In the genomic region with DNA sequence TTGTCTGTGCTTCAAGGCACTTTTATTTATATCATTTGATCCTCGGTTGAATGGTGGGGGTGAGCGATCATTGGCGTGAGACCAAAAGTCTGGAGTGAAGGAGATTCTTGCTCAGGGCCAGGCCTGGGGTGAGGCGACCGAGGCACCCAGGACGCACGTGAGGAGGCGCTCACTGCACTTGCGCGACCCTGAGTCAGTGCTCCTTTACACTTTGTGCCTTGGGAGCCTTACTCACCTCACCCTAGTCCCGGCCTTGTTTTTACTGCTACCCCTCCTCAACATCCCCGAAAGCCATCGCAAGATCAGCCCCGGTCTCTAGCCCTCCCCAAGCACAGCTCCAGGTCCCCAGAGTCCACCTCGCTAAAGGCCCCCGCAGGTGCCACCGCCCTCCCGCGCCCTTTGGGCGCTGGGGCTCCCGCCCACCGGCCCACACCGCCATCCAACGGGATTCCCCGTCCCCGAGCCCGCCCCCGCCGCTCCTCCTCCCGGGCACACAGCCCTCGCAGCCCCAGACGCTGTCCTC, we compare ENCODE assay signal across 8 cellular contexts. TPM values are rescaled to one million over a fixed set of nuclear protein-coding genes. Genes with fewer than 3 reads are reported as not detected.
DNase-seq lines count a peak whose midpoint lies in the region; ATAC-seq and TF ChIP-seq lines count a peak whose summit lies in the region.

No MANE protein-coding gene starts in this region.

- intact Hi-C loops in heart left ventricle (cut with DNase I): loop anchor here in 3 of 10 donors (1.0 to 10.0 kb wide), 3 partner anchors 18 to 80 kb away; partner anchors contain the start of gene BECN1 (in 1 of the 3)
- intact Hi-C loops in psoas muscle (cut with DNase I): loop anchor here in 1 of 2 donors (5.0 kb wide), 1 partner anchor 52 kb away; no protein-coding TSS in a partner anchor

- H3K4me1 ChIP-seq in RWPE2 (ENCODE audit: insufficient read depth, poor library complexity, severe bottlenecking): peaks cover 4% of the 10 kb centered on the region
- peaks cover 2 to 43% (median 34%) of the 10 kb centered on the region in 12 donors for H3K4me1 ChIP-seq in heart left ventricle
- H3K4me1 ChIP-seq in psoas muscle: peaks cover 17% of the 10 kb centered on the region

- ATAC-seq in GM19467 (IDR thresholded peaks at IDR 0.05; ENCODE audit: unreplicated experiment) (peak; percentile 36), RWPE2 (ENCODE audit: low read depth) (peak; percentile 81), heart left ventricle (peak; percentile 60 to 91 (median 90)), psoas muscle (peak; percentile 76 to 85 (median 80))

- 0 to 1% (median 1%) methylated on average over 19 to 32 of the region's 32 CpGs for WGBS in heart left ventricle, 4 donors
- 1% methylated on average over 22 to 32 of the region's 32 CpGs for WGBS in psoas muscle, 3 donors

- no peaks in the 10 kb centered on the region for H3K36me3 Mint-ChIP-seq in activated naive CD8-positive, alpha-beta T cell treated with anti-CD3 and anti-CD28 coated beads for 36 hours

- no peak for TF ChIP-seq POLR2A in heart left ventricle (IDR thresholded peaks at IDR 0.05)

- in situ Hi-C loops in Caki2 (cut with HindIII; ENCODE audit: low pct_unique_long_range_greater_than_20kb, low sequenced_read_pairs): loop anchor here (25.0 kb wide), 1 partner anchor 132 kb away; the partner anchor contains the start of genes RETREG3 and TUBG1

- H3K36me3 ChIP-seq in RWPE2 (ENCODE audit: low read depth): peaks cover 4% of the 10 kb centered on the region; the same call in 1 of the 2 replicates
- H3K36me3 ChIP-seq in heart left ventricle: peaks cover 0 to 9% (median 0%) of the 10 kb centered on the region in 9 donors
- peaks cover 0 to 2% of the 10 kb centered on the region in 2 donors for H3K36me3 ChIP-seq in psoas muscle (ENCODE audit: insufficient read depth in 1 of 2, low read depth in 1 of 2)

- H3K27ac ChIP-seq in RWPE2 (ENCODE audit: poor library complexity, severe bottlenecking) (peak overlapping the region; percentile 55), heart left ventricle (peak overlapping the region; percentile 83 to 99 (median 92)), psoas muscle (peak overlapping the region; percentile 88)

- H3K27ac Mint-ChIP-seq in activated naive CD8-positive, alpha-beta T cell treated with anti-CD3 and anti-CD28 coated beads for 36 hours: peak overlapping the region; percentile 97

- H3K4me3 Mint-ChIP-seq in activated naive CD8-positive, alpha-beta T cell treated with anti-CD3 and anti-CD28 coated beads for 36 hours: peak overlapping the region; percentile 97

- H3K4me1 Mint-ChIP-seq in activated naive CD8-positive, alpha-beta T cell treated with anti-CD3 and anti-CD28 coated beads for 36 hours: peaks cover 22% of the 10 kb centered on the region

- H3K27me3 ChIP-seq in RWPE2 (ENCODE audit: insufficient read depth, poor library complexity, severe bottlenecking) (no peaks in the 10 kb centered on the region), heart left ventricle (no peaks in the 10 kb centered on the region), psoas muscle (ENCODE audit: insufficient read depth in 3 of 3, low read length in 2 of 3) (no peaks in the 10 kb centered on the region)

- peaks cover 6% of the 10 kb centered on the region for H3K27me3 Mint-ChIP-seq in activated naive CD8-positive, alpha-beta T cell treated with anti-CD3 and anti-CD28 coated beads for 36 hours

- H3K9me3 ChIP-seq in RWPE2 (ENCODE audit: severe bottlenecking) (no peaks in the 10 kb centered on the region), heart left ventricle (no peaks in the 10 kb centered on the region), psoas muscle (no peaks in the 10 kb centered on the region)

- H3K9me3 Mint-ChIP-seq in activated naive CD8-positive, alpha-beta T cell treated with anti-CD3 and anti-CD28 coated beads for 36 hours: peaks cover 2% of the 10 kb centered on the region

- H3K4me3 ChIP-seq in RWPE2 (ENCODE audit: severe bottlenecking) (peak overlapping the region; percentile 52), heart left ventricle (peak overlapping the region; percentile 61 to 94 (median 80)), psoas muscle (peak overlapping the region; percentile 76)

- DNase-seq in Caki2 (ENCODE audit: low read depth) (peak; percentile 85), HS-5 (ENCODE audit: low read depth) (peak; percentile 30), RWPE2 (ENCODE audit: low spot score) (peak; percentile 71), heart left ventricle (peak; percentile 84 to 91 (median 85)), psoas muscle (peak; percentile 84 to 91), ureter (ENCODE audit: low spot score) (peak; percentile 69)
- peak; percentile 81 for DNase-seq in activated naive CD8-positive, alpha-beta T cell treated with anti-CD3 and anti-CD28 coated beads for 36 hours

- peak; percentile 25 for TF ChIP-seq CTCF in RWPE2 (IDR thresholded peaks at IDR 0.05; ENCODE audit: poor library complexity, severe bottlenecking)
- peak in 1 of 12 donors; percentile 10 for TF ChIP-seq CTCF in heart left ventricle (IDR thresholded peaks at IDR 0.05)
- no peak for TF ChIP-seq CTCF in psoas muscle (IDR thresholded peaks at IDR 0.05)

RNA-seq across cellular contexts. Expression of gene EZH1, which starts 0.5 kb away (rescaled TPM):
- 8.2 and 21.3 TPM in 2 replicates for total RNA-seq in Caki2 (2014; rRNA removed; shearing (Covaris generic); ENCODE audit: low replicate concordance)
- total RNA-seq in activated naive CD8-positive, alpha-beta T cell treated with anti-CD3 and anti-CD28 coated beads for 36 hours: 10 to 100 TPM; 14.4 to 17.5 TPM
- total RNA-seq in heart left ventricle (10 to 100 TPM; 29.7 to 50.2 (median 41.5) TPM), psoas muscle (10 to 100 TPM; 25.7 to 59.1 (median 33.7) TPM), ureter (45.7 TPM)
- polyA plus RNA-seq in heart left ventricle (10 to 100 TPM; 18.8 to 23.8 TPM), psoas muscle (10 to 100 TPM; 15.2 to 43.9 (median 22.3) TPM)

RNA-seq across cellular contexts. Expression of gene RAMP2, which starts 16.7 kb away (rescaled TPM):
- total RNA-seq in Caki2 (2014; rRNA removed; shearing (Covaris generic); ENCODE audit: low replicate concordance): not detected in 2 replicates
- not detected for total RNA-seq in activated naive CD8-positive, alpha-beta T cell treated with anti-CD3 and anti-CD28 coated beads for 36 hours
- total RNA-seq in heart left ventricle (10 to 100 TPM; 31.2 to 58.3 (median 39.7) TPM), psoas muscle (10 to 100 TPM in 3 of 4 donors, 1 to 10 TPM in 1; 9.2 to 39.8 (median 18.7) TPM), ureter (41.9 TPM)
- polyA plus RNA-seq in heart left ventricle (10 to 100 TPM; 33.1 to 82.0 TPM), psoas muscle (10 to 100 TPM; 17.5 to 21.9 (median 21.4) TPM)

RNA-seq across cellular contexts. Expression of gene VPS25, which starts 28.9 kb away (rescaled TPM):
- total RNA-seq in Caki2 (2014; rRNA removed; shearing (Covaris generic); ENCODE audit: low replicate concordance): 123 and 179 TPM in 2 replicates
- 10 to 100 TPM; 90.4 to 91.7 TPM for total RNA-seq in activated naive CD8-positive, alpha-beta T cell treated with anti-CD3 and anti-CD28 coated beads for 36 hours
- total RNA-seq in heart left ventricle (10 to 100 TPM; 32.7 to 50.4 (median 37.9) TPM), psoas muscle (10 to 100 TPM; 38.6 to 45.2 (median 39.8) TPM), ureter (54.0 TPM)
- polyA plus RNA-seq in heart left ventricle (10 to 100 TPM; 33.1 to 88.4 TPM), psoas muscle (10 to 100 TPM; 46.0 to 73.3 (median 72.8) TPM)

RNA-seq across cellular contexts. Expression of gene WNK4, which starts 36.1 kb away (rescaled TPM):
- not detected in 2 replicates for total RNA-seq in Caki2 (2014; rRNA removed; shearing (Covaris generic); ENCODE audit: low replicate concordance)
- total RNA-seq in activated naive CD8-positive, alpha-beta T cell treated with anti-CD3 and anti-CD28 coated beads for 36 hours: under 1 TPM; 0.25 to 0.26 TPM
- total RNA-seq in heart left ventricle (1 to 10 TPM in 1 of 9 donors, not detected in 8; 1.2 TPM), psoas muscle (under 1 TPM in 3 of 4 donors, not detected in 1; 0.08 to 0.30 (median 0.09) TPM), ureter (not detected)
- polyA plus RNA-seq in heart left ventricle (not detected), psoas muscle (under 1 TPM in 1 of 3 donors, not detected in 2; 0.01 TPM)

RNA-seq across cellular contexts. Expression of gene COA3, which starts 54.2 kb away (rescaled TPM):
- 211 and 246 TPM in 2 replicates for total RNA-seq in Caki2 (2014; rRNA removed; shearing (Covaris generic); ENCODE audit: low replicate concordance)
- total RNA-seq in activated naive CD8-positive, alpha-beta T cell treated with anti-CD3 and anti-CD28 coated beads for 36 hours: 10 to 100 TPM; 42.0 to 42.2 TPM
- total RNA-seq in heart left ventricle (10 to 100 TPM; 56.2 to 97.1 (median 71.8) TPM), psoas muscle (10 to 100 TPM; 69.1 to 85.2 (median 83.9) TPM), ureter (80.4 TPM)
- polyA plus RNA-seq in heart left ventricle (100 to 1,000 TPM; 110 to 136 TPM), psoas muscle (100 to 1,000 TPM; 126 to 167 (median 130) TPM)

Comparison
In these comparisons a context has a peak if more than half of its experiments do, and no peak if none do; other contexts are left out.
1. Peak in every context shown above with its lines: DNase-seq, ATAC-seq, H3K4me3 ChIP-seq and H3K27ac ChIP-seq.
2. DNase-seq: peak in every context shown above with its lines; median percentile 88 in psoas muscle; 85 in Caki2; 85 in heart left ventricle; 81 in activated naive CD8-positive, alpha-beta T cell treated with anti-CD3 and anti-CD28 coated beads for 36 hours; 71 in RWPE2; 69 in ureter; 30 in HS-5.
3. ATAC-seq: peak in every context shown above with its lines; median percentile 90 in heart left ventricle; 81 in RWPE2; 80 in psoas muscle; 36 in GM19467.
4. RNA of gene RAMP2, which starts 16.7 kb away (total RNA-seq): 41.9 TPM in ureter (single experiment), 31.2 to 58.3 TPM in heart left ventricle and 9.2 to 39.8 TPM in psoas muscle; not detected in activated naive CD8-positive, alpha-beta T cell treated with anti-CD3 and anti-CD28 coated beads for 36 hours and not detected in Caki2; every median in the first group is over 4 times any median in the second.